ENCODE assay signal across 16 cellular contexts in genomic region chr17:46057366-46057765, GRCh38. TPM values are rescaled to one million over a fixed set of nuclear protein-coding genes. Genes with fewer than 3 reads are reported as not detected.
DNase-seq lines count a peak whose midpoint lies in the region; ATAC-seq, FAIRE-seq and TF ChIP-seq lines count a peak whose summit lies in the region.
"Had no signal": no experiment of that assay in that cellular context is flagged by ENCODE, and none has a peak within 500 bp of the region (broad histone marks: within the 10 kb centered on the region; RNA-seq: fewer than 3 reads in every experiment).

No MANE protein-coding gene starts in this region.

- BruUV-seq in endothelial cell of umbilical vein (replicated peaks; lab: Mats Ljungman, UMichigan) = no TSS peak

- no peak overlapping the region for H2AFZ ChIP-seq in endothelial cell of umbilical vein (ENCODE audit: low read depth, low read length)

- peaks cover 15% of the 10 kb centered on the region for H3K4me1 ChIP-seq in RWPE2 (ENCODE audit: insufficient read depth, poor library complexity, severe bottlenecking)
- H3K4me1 ChIP-seq in endothelial cell of umbilical vein (ENCODE audit: control insufficient read depth, extremely low read depth, insufficient read depth, low read length) = peaks cover 22% of the 10 kb centered on the region
- H3K4me1 ChIP-seq: BE2C had no signal

- DNase-seq in GM12892 (ENCODE audit: insufficient read length) (no peak), RWPE2 (ENCODE audit: low spot score) (no peak), endothelial cell of umbilical vein (ENCODE audit: low read depth, low spot score) (no peak), pulmonary artery endothelial cell (ENCODE audit: low read depth, low spot score) (peak; percentile 15), DMS79 (lab: John Stamatoyannopoulos, UW) (no peak), D341Med (ENCODE audit: low spot score) (no peak)
- DNase-seq: activated naive CD4-positive, alpha-beta T cell treated with anti-CD3 and anti-CD28 coated beads for 36 hours; BE2C; effector memory CD4-positive, alpha-beta T cell; NCI-H1417 treated with DMSO at 0.1 percent for 48 hours; NCI-H510A; right lobe of liver; upper lobe of right lung had no signal

- no peaks in the 10 kb centered on the region for H3K9me1 ChIP-seq in endothelial cell of umbilical vein (replicated peaks; ENCODE audit: control insufficient read depth, extremely low read depth, insufficient read depth, low read length)

- no peak for TF ChIP-seq POLR2A in GM12892 (IDR thresholded peaks at IDR 0.05; ENCODE audit: low read depth, low read length)
- no peak for TF ChIP-seq POLR2A in endothelial cell of umbilical vein (IDR thresholded peaks at IDR 0.05; ENCODE audit: low read depth, low read length)

- no peak overlapping the region for H3K4me3 ChIP-seq in RWPE2 (ENCODE audit: severe bottlenecking)
- no peak overlapping the region for H3K4me3 ChIP-seq in endothelial cell of umbilical vein (replicated peaks in 1 of 3; ENCODE audit: insufficient read depth in 1 of 3, low read depth in 1 of 3, low read length in 3 of 3)
- H3K4me3 ChIP-seq: right lobe of liver, upper lobe of right lung had no signal

- peak; percentile 19; the same call in 2 of the 3 replicates for ATAC-seq in RWPE2 (ENCODE audit: low read depth)
- ATAC-seq in HG03280 (IDR thresholded peaks at IDR 0.05; ENCODE audit: unreplicated experiment) = no peak
- ATAC-seq: upper lobe of right lung had no signal

- no peaks in the 10 kb centered on the region for H3K27me3 ChIP-seq in RWPE2 (ENCODE audit: insufficient read depth, poor library complexity, severe bottlenecking)
- H3K27me3 ChIP-seq in endothelial cell of umbilical vein (ENCODE audit: control insufficient read depth in 2 of 2, insufficient read depth in 2 of 2, low read length in 2 of 2) = no peaks in the 10 kb centered on the region
- H3K27me3 ChIP-seq: BE2C, right lobe of liver, upper lobe of right lung had no signal

- peak overlapping the region; percentile 53 for H3K27ac ChIP-seq in RWPE2 (ENCODE audit: poor library complexity, severe bottlenecking)
- H3K27ac ChIP-seq in endothelial cell of umbilical vein (ENCODE audit: insufficient read depth, low read depth, low read length) = peak overlapping the region; percentile 87
- H3K27ac ChIP-seq: right lobe of liver, upper lobe of right lung, VCaP had no signal

- TF ChIP-seq CTCF in RWPE2 (IDR thresholded peaks at IDR 0.05; ENCODE audit: poor library complexity, severe bottlenecking) (no peak), endothelial cell of umbilical vein (IDR thresholded peaks at IDR 0.05; ENCODE audit: extremely low read depth in 1 of 2, insufficient read depth in 1 of 2, low read depth in 1 of 2, low read length in 2 of 2) (no peak)

- H3K9me3 ChIP-seq in RWPE2 (ENCODE audit: severe bottlenecking) (no peaks in the 10 kb centered on the region), endothelial cell of umbilical vein (replicated peaks; ENCODE audit: control insufficient read depth, insufficient read depth, low read length) (no peaks in the 10 kb centered on the region)
- H3K9me3 ChIP-seq: BE2C, right lobe of liver, upper lobe of right lung had no signal

- dilution Hi-C loops in endothelial cell of umbilical vein (cut with MboI; ENCODE audit: extremely low pct_ligation_motif_present, low sequenced_read_pairs) = no loop called here

- CTCF ChIA-PET in endothelial cell of umbilical vein (lab: Charles Lee) = interaction anchor here (0.6 to 4.9 kb wide), 16 partner anchors 10 to 898 kb away, joined by 3 to 98 read pairs (median 4); partner anchors contain the start of gene KANSL1

- peaks cover 20% of the 10 kb centered on the region for H3K79me2 ChIP-seq in endothelial cell of umbilical vein (ENCODE audit: control insufficient read depth, insufficient read depth, low read length)

- H3K9ac ChIP-seq in endothelial cell of umbilical vein (replicated peaks; ENCODE audit: extremely low read depth, insufficient read depth, low read length) = peak overlapping the region; percentile 12

- peaks cover 51% of the 10 kb centered on the region for H3K36me3 ChIP-seq in RWPE2 (ENCODE audit: low read depth)
- H3K36me3 ChIP-seq in endothelial cell of umbilical vein (ENCODE audit: control insufficient read depth in 2 of 2, extremely low read depth in 1 of 2, insufficient read depth in 2 of 2, low read length in 2 of 2) = peaks cover 2% of the 10 kb centered on the region in 2 experiments

- H4K20me1 ChIP-seq in endothelial cell of umbilical vein (replicated peaks; ENCODE audit: control insufficient read depth, extremely low read depth, insufficient read depth, low read length) = no peaks in the 10 kb centered on the region

- intact Hi-C loops in endothelial cell of umbilical vein (cut with micrococcal nuclease) = loop anchor here (1.0 to 5.0 kb wide), 2 partner anchors 50 to 135 kb away; no protein-coding TSS in a partner anchor

- POLR2A ChIA-PET in endothelial cell of umbilical vein (lab: Charles Lee) = no interaction called here

- peak overlapping the region; percentile 28 for H3K4me2 ChIP-seq in endothelial cell of umbilical vein (ENCODE audit: insufficient read depth, low read length)

- FAIRE-seq in GM12892 (lab: Jason Lieb, UNC) (peak; percentile 33), endothelial cell of umbilical vein (lab: Jason Lieb, UNC) (peak; percentile 48)

TF ChIP-seq in endothelial cell of umbilical vein, 7 proteins besides CTCF, POLR2A, EP300 and RAD21:
- TF ChIP-seq GATA2 (IDR thresholded peaks at IDR 0.05; ENCODE audit: insufficient read depth, insufficient read length, low read depth, low read length) = no peak
- TF ChIP-seq MYC (IDR thresholded peaks at IDR 0.05; ENCODE audit: low read depth, low read length) = no peak
- TF ChIP-seq FOS (IDR thresholded peaks at IDR 0.05; ENCODE audit: borderline replicate concordance, insufficient read depth, low read length) = no peak

RNA-seq across cellular contexts. Expression of gene STH, which starts 58.3 kb away (rescaled TPM):
- polyA plus RNA-seq in GM12892 (2012; ENCODE audit: missing spikeins) = not detected
- total RNA-seq in endothelial cell of umbilical vein = not detected in 2 replicates
- polyA plus RNA-seq in endothelial cell of umbilical vein = not detected in 2 replicates
- polyA plus RNA-seq in endothelial cell of umbilical vein (2011; cell fraction: cytosol; rRNA removed) = not detected in 2 replicates
- not detected in 2 replicates for polyA plus RNA-seq in endothelial cell of umbilical vein (2011; cell fraction: nucleus; rRNA removed)
- not detected in 2 replicates for polyA plus RNA-seq in endothelial cell of umbilical vein (2012)
- not detected in 2 replicates for polyA minus RNA-seq in endothelial cell of umbilical vein
- polyA minus RNA-seq in endothelial cell of umbilical vein (2011; cell fraction: cytosol; rRNA and poly(A)+ RNA removed) = not detected
- not detected in 2 replicates for polyA minus RNA-seq in endothelial cell of umbilical vein (2011; cell fraction: nucleus; rRNA and poly(A)+ RNA removed)
- total RNA-seq in pulmonary artery endothelial cell = not detected in 2 replicates
- total RNA-seq: activated naive CD4-positive, alpha-beta T cell treated with anti-CD3 and anti-CD28 coated beads for 36 hours; mammary epithelial cell; right lobe of liver; upper lobe of right lung had no signal
- polyA plus RNA-seq: mammary epithelial cell had no signal
